Comparison of ENCODE assay signal across 1 cellular context in genomic region chr9:5882244-5883012, GRCh38. TPM values are rescaled to one million over a fixed set of nuclear protein-coding genes. Genes with fewer than 3 reads are reported as not detected.
"Had no signal": no experiment of that assay in that cellular context is flagged by ENCODE, and none has a peak within 500 bp of the region (broad histone marks: within the 10 kb centered on the region; RNA-seq: fewer than 3 reads in every experiment).

No MANE protein-coding gene starts in this region.

RNA-seq across cellular contexts. Expression of gene MLANA, which starts 8.3 kb away (rescaled TPM):
- total RNA-seq: G401 had no signal
